ENCODE assay signal across 17 cellular contexts in the genomic region with DNA sequence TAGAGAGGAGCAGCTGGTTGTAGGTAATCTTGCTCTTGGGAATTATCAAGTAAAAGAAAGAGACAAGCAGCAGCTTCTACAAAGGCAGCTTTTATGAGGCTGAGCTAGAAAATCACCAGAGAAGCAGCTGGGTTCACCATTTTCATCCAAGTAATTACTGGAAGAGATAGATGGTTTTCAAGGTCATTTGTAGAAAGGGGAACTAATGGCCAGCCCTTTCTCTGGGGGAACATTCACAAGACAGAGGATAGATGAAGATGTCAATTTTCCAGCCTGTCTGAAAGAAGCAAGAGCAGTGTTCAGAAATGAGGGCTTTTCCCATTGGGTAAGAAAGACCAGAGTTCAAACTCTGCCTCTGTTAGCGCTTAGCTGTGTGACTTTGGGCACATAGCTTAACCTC.
DNase-seq lines count a peak whose midpoint lies in the region; ATAC-seq, FAIRE-seq and TF ChIP-seq lines count a peak whose summit lies in the region.
"Had no signal": no experiment of that assay in that cellular context is flagged by ENCODE, and none has a peak within 500 bp of the region (broad histone marks: within the 10 kb centered on the region; RNA-seq: fewer than 3 reads in every experiment).

No MANE protein-coding gene starts in this region.

- no peaks in the 10 kb centered on the region for H3K4me1 Mint-ChIP-seq in activated CD4-positive, alpha-beta T cell treated with anti-CD3 and anti-CD28 coated beads, Interleukin-2, amount 10 ng/mL, durations not matched to agents 24 days and 14 days
- peaks cover 68% of the 10 kb centered on the region for H3K4me1 Mint-ChIP-seq in brain

- peak; percentile 4 for DNase-seq in activated CD4-positive, alpha-beta T cell treated with anti-CD3 and anti-CD28 coated beads, Interleukin-2, amount 10 ng/mL, durations not matched to agents 24 days and 14 days
- DNase-seq in activated CD4-positive, alpha-beta T cell treated with anti-CD3 and anti-CD28 coated beads for 4 hours = no peak
- DNase-seq in NCI-H2227 (lab: John Stamatoyannopoulos, UW; ENCODE audit: unreplicated experiment) = peak; percentile 54
- DNase-seq in sciatic nerve (ENCODE audit: low spot score) = no peak
- DNase-seq in coronary artery (ENCODE audit: low spot score) = no peak
- DNase-seq in GM12891 (ENCODE audit: insufficient read length, low spot score) = no peak
- DNase-seq: ACHN; Calu3; CD4-positive, alpha-beta T cell; DMS 273 treated with DMSO at 0.1 percent for 48 hours; GF-D8 had no signal

- H3K9me3 Mint-ChIP-seq in activated CD4-positive, alpha-beta T cell treated with anti-CD3 and anti-CD28 coated beads, Interleukin-2, amount 10 ng/mL, durations not matched to agents 24 days and 14 days = no peaks in the 10 kb centered on the region
- H3K9me3 Mint-ChIP-seq in brain = peaks cover 13 to 48% (median 14%) of the 10 kb centered on the region in 5 experiments

- TF ChIP-seq CTCF in brain (conservative IDR thresholded peaks at IDR 0.05) = no peak
- TF ChIP-seq CTCF in coronary artery (IDR thresholded peaks at IDR 0.05) = no peak

- H3K4me3 ChIP-seq in coronary artery = no peak overlapping the region
- H3K4me3 ChIP-seq: BLaER1 treated with 17β-estradiol and CSF1 and Interleukin-3, amounts not matched to agents 10 nM and 100 nM had no signal

- H3K27ac ChIP-seq in coronary artery = no peak overlapping the region
- H3K27ac ChIP-seq: BLaER1 treated with 17β-estradiol and CSF1 and Interleukin-3, amounts not matched to agents 10 nM and 100 nM had no signal

- H3K27ac Mint-ChIP-seq in activated CD4-positive, alpha-beta T cell treated with anti-CD3 and anti-CD28 coated beads, Interleukin-2, amount 10 ng/mL, durations not matched to agents 24 days and 14 days = no peak overlapping the region
- peak overlapping the region in 4 of 5 experiments; percentile 83 to 89 (median 86) for H3K27ac Mint-ChIP-seq in brain
- H3K27ac Mint-ChIP-seq: CD4-positive, alpha-beta T cell had no signal

- intact Hi-C loops in activated CD4-positive, alpha-beta T cell treated with anti-CD3 and anti-CD28 coated beads, Interleukin-2, amount 10 ng/mL, durations not matched to agents 24 days and 14 days (cut with micrococcal nuclease) = no loop called here
- intact Hi-C loops in sciatic nerve (cut with DNase I) = no loop called here

- no peak for TF ChIP-seq POLR2A in GM12891 (IDR thresholded peaks at IDR 0.05; ENCODE audit: low read depth, low read length)

- H3K4me3 Mint-ChIP-seq in activated CD4-positive, alpha-beta T cell treated with anti-CD3 and anti-CD28 coated beads, Interleukin-2, amount 10 ng/mL, durations not matched to agents 24 days and 14 days = no peak overlapping the region
- H3K4me3 Mint-ChIP-seq in brain = no peak overlapping the region
- H3K4me3 Mint-ChIP-seq: CD4-positive, alpha-beta T cell had no signal

- FAIRE-seq in GM12891 (lab: Jason Lieb, UNC) = no peak
- FAIRE-seq: HepG2, HTR-8/SVneo had no signal

- no peaks in the 10 kb centered on the region for H3K27me3 Mint-ChIP-seq in activated CD4-positive, alpha-beta T cell treated with anti-CD3 and anti-CD28 coated beads, Interleukin-2, amount 10 ng/mL, durations not matched to agents 24 days and 14 days
- peaks cover 6% of the 10 kb centered on the region for H3K27me3 Mint-ChIP-seq in brain
- H3K27me3 Mint-ChIP-seq: CD4-positive, alpha-beta T cell had no signal

- ATAC-seq in sciatic nerve (peak; percentile 75), GM18511 (IDR thresholded peaks at IDR 0.05; ENCODE audit: unreplicated experiment) (no peak)
- ATAC-seq: HCT116, HepG2 had no signal

- no peaks in the 10 kb centered on the region for H3K36me3 Mint-ChIP-seq in activated CD4-positive, alpha-beta T cell treated with anti-CD3 and anti-CD28 coated beads, Interleukin-2, amount 10 ng/mL, durations not matched to agents 24 days and 14 days (ENCODE audit: low read depth)
- H3K36me3 Mint-ChIP-seq in brain = peaks cover 7% of the 10 kb centered on the region

TF ChIP-seq in GM12891, 5 proteins besides CTCF, POLR2A, EP300 and RAD21:
- TF ChIP-seq PAX5 (IDR thresholded peaks at IDR 0.05; ENCODE audit: insufficient read depth, low read length, severe bottlenecking) (no peak), POU2F2 (IDR thresholded peaks at IDR 0.05; ENCODE audit: low read depth, low read length) (no peak), SPI1 (IDR thresholded peaks at IDR 0.05; ENCODE audit: low read depth, low read length) (no peak), TAF1 (IDR thresholded peaks at IDR 0.05; ENCODE audit: low read depth, low read length) (no peak), POLR2AphosphoS5 (IDR thresholded peaks at IDR 0.05; ENCODE audit: low read depth, low read length) (no peak)

Comparison
In these comparisons a context has a peak if more than half of its experiments do, and no peak if none do; other contexts are left out.
1. DNase-seq: peak in activated CD4-positive, alpha-beta T cell treated with anti-CD3 and anti-CD28 coated beads, Interleukin-2, amount 10 ng/mL, durations not matched to agents 24 days and 14 days (single experiment) and NCI-H2227 (single experiment); none in activated CD4-positive, alpha-beta T cell treated with anti-CD3 and anti-CD28 coated beads for 4 hours (0 of 2), sciatic nerve (single experiment), coronary artery (single experiment) and GM12891 (single experiment).